ENCODE assay signal across 1 cellular context in the genomic region with DNA sequence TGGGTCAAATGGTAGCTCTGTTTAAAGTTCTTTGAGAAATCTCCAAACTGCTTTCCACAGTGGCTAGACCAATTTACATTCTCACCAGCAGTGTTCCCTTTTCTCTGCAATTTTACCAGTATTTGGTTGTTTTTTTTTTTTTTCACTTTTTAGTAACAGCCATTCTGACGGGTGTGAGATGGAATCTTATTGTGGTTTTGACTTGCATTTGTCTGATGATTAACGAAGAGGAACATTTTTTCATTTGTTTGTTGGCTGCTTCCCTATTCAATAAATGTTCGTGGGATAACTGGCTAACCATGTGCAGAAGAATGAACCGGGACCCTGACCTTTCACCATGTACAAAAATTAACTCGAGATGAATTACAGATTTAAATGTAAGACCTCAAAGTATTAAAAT.
TF ChIP-seq lines count a peak whose summit lies in the region.

No MANE protein-coding gene starts in this region.

TF ChIP-seq in K562, 482 proteins besides CTCF, POLR2A, EP300 and RAD21:
- TF ChIP-seq HMBOX1 (IDR thresholded peaks at IDR 0.05) (peak; percentile 20; the same call in 1 of the 2 replicates), PTBP1 (IDR thresholded peaks at IDR 0.05; ENCODE audit: low read depth, low read length) (no peak)
TF ChIP-seq in K562: peak in this region for 1.
